13 cellular contexts compared by ENCODE assay signal in the genomic region with DNA sequence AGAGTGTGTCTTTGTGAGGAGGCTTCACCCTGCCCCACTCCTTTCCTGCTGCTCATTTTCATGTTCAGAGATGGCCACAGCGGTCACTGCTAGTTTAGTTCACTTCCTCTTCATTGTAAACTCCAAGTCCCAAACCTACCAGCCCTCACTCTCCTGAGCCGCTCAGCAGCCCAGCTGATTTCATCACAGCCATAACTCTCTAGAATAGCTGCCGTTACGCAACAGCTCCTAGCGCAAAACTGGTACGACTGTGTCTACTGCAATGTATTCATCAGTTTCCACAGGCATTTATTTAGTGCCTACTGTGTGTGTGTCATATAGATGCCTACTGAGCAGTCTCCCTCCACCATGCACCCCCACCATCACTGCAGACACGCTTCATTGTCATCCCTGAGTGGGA.
DNase-seq lines count a peak whose midpoint lies in the region; ATAC-seq and TF ChIP-seq lines count a peak whose summit lies in the region.
"Had no signal": no experiment of that assay in that cellular context is flagged by ENCODE, and none has a peak within 500 bp of the region (broad histone marks: within the 10 kb centered on the region; RNA-seq: fewer than 3 reads in every experiment).

No MANE protein-coding gene starts in this region.

- peaks cover 3% of the 10 kb centered on the region in 3 donors for H3K27me3 Mint-ChIP-seq in CD14-positive monocyte (ENCODE audit: low read depth in 3 of 3)

- no peaks in the 10 kb centered on the region for H3K36me3 ChIP-seq in neutrophil

- H3K4me1 Mint-ChIP-seq in CD14-positive monocyte, result peaks cover 34% of the 10 kb centered on the region
- H3K4me1 Mint-ChIP-seq: stimulated activated naive B cell treated with anti-CD40 and anti-IgM and Interleukin-4, amounts not matched to agents 10 μg/mL and 1 μg/mL and 100 μg/mL, for 72 hours had no signal

- no peaks in the 10 kb centered on the region for H3K36me3 Mint-ChIP-seq in CD14-positive monocyte

- DNase-seq in CD14-positive monocyte (ENCODE audit: low spot score) (peak; percentile 91), NOMO-1 (lab: John Stamatoyannopoulos, UW; ENCODE audit: unreplicated experiment in 2 of 2) (peak; percentile 95 to 98), globus pallidus (ENCODE audit: low spot score) (peak; percentile 41), ACHN (no peak)
- no peak for DNase-seq in activated CD4-positive, alpha-beta T cell treated with anti-CD3 and anti-CD28 coated beads, Interleukin-2, amount 50 U/mL, for 4 hours
- DNase-seq in effector CD8-positive, alpha-beta T cell (lab: John Stamatoyannopoulos, UW), result no peak
- DNase-seq: activated CD8-positive, alpha-beta T cell treated with anti-CD3 and anti-CD28 coated beads for 36 hours; stimulated activated naive B cell treated with anti-CD40 and anti-IgM and Interleukin-4, amounts not matched to agents 10 μg/mL and 1 μg/mL and 100 μg/mL, for 72 hours had no signal

- no peak for TF ChIP-seq CTCF in CD14-positive monocyte (IDR thresholded peaks at IDR 0.05)
- no peak for TF ChIP-seq CTCF in neutrophil (IDR thresholded peaks at IDR 0.05)

- peak overlapping the region; percentile 51 to 72 for H3K4me3 Mint-ChIP-seq in CD14-positive monocyte
- H3K4me3 Mint-ChIP-seq: activated CD8-positive, alpha-beta T cell treated with anti-CD3 and anti-CD28 coated beads for 36 hours; GM23338; stimulated activated naive B cell treated with anti-CD40 and anti-IgM and Interleukin-4, amounts not matched to agents 10 μg/mL and 1 μg/mL and 100 μg/mL, for 72 hours; T-helper 2 cell treated with Interferon-gamma antibody and Interleukin-4, amounts not matched to agents 5 μg/mL and 100 μg/mL, for 36 hours had no signal

- in situ Hi-C loops in ACHN (cut with HindIII; ENCODE audit: low pct_ligation_motif_present, low pct_unique_long_range_greater_than_20kb, low sequenced_read_pairs), result no loop called here

- peak overlapping the region; percentile 37 to 91 (median 76) for H3K27ac Mint-ChIP-seq in CD14-positive monocyte
- H3K27ac Mint-ChIP-seq: activated CD8-positive, alpha-beta T cell treated with anti-CD3 and anti-CD28 coated beads for 36 hours; GM23338; stimulated activated naive B cell treated with anti-CD40 and anti-IgM and Interleukin-4, amounts not matched to agents 10 μg/mL and 1 μg/mL and 100 μg/mL, for 72 hours; T-helper 2 cell treated with Interferon-gamma antibody and Interleukin-4, amounts not matched to agents 5 μg/mL and 100 μg/mL, for 36 hours had no signal

- peak overlapping the region; percentile 84 for H3K27ac ChIP-seq in neutrophil
- H3K27ac ChIP-seq: dorsolateral prefrontal cortex had no signal

- H3K4me3 ChIP-seq in neutrophil (ENCODE audit: low read depth in 1 of 2, low read length in 1 of 2), result peak overlapping the region; percentile 19 to 25
- H3K4me3 ChIP-seq: dorsolateral prefrontal cortex, GM23338 had no signal

- H3K9me3 ChIP-seq in neutrophil, result no peaks in the 10 kb centered on the region

- no peak for ATAC-seq in HG03521 (IDR thresholded peaks at IDR 0.05; ENCODE audit: unreplicated experiment)
- ATAC-seq: activated CD8-positive, alpha-beta T cell treated with anti-CD3 and anti-CD28 coated beads for 36 hours; GM23338; stimulated activated naive B cell treated with anti-CD40 and anti-IgM and Interleukin-4, amounts not matched to agents 10 μg/mL and 1 μg/mL and 100 μg/mL, for 72 hours had no signal

- peaks cover 2 to 8% (median 4%) of the 10 kb centered on the region in 7 donors for H3K9me3 Mint-ChIP-seq in CD14-positive monocyte
- H3K9me3 Mint-ChIP-seq: T-helper 2 cell treated with Interferon-gamma antibody and Interleukin-4, amounts not matched to agents 5 μg/mL and 100 μg/mL, for 36 hours had no signal

- H3K27me3 ChIP-seq in neutrophil, result no peaks in the 10 kb centered on the region

- peaks cover 32 to 33% of the 10 kb centered on the region in 2 experiments for H3K4me1 ChIP-seq in neutrophil (ENCODE audit: control insufficient read depth in 1 of 2, insufficient read depth in 1 of 2, low read depth in 1 of 2, low read length in 1 of 2)

- intact Hi-C loops in CD14-positive monocyte (cut with micrococcal nuclease), result no loop called here

Comparison
In these comparisons a context has a peak if more than half of its experiments do, and no peak if none do; other contexts are left out.
1. DNase-seq: peak in CD14-positive monocyte (single experiment), NOMO-1 (2 of 2) and globus pallidus (single experiment); none in activated CD4-positive, alpha-beta T cell treated with anti-CD3 and anti-CD28 coated beads, Interleukin-2, amount 50 U/mL, for 4 hours (0 of 2), effector CD8-positive, alpha-beta T cell (single experiment) and ACHN (single experiment).